Comparison of ENCODE assay signal across 32 cellular contexts in the genomic region with DNA sequence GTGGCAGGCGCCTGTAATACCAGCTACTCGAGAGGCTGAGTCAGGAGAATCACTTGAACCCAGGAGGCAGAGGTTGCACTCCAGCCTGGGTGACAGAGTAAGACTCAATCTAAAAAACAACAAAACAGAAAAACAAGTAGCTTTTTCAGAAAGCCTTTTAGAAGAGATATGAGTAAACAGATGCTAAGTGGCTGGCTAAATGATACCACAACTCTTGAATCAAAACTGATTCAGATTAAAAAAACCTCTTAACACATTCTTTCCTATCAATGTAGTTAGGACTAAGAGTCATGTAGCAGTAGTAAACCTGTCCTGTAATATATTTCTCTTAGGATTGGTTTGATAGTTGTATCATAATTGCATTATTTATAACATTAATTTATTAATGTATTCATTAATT.
"Had no signal": no experiment of that assay in that cellular context is flagged by ENCODE, and none has a peak within 500 bp of the region (broad histone marks: within the 10 kb centered on the region; RNA-seq: fewer than 3 reads in every experiment).

No MANE protein-coding gene starts in this region.

- H3K27me3 Mint-ChIP-seq: activated B cell treated with CpG ODN at 0.5 μM for 24 hours; activated CD4-positive, alpha-beta memory T cell treated with anti-CD3 and anti-CD28 coated beads, Interleukin-2, amount 10 ng/mL, durations not matched to agents 7 days and 5 days; activated CD4-positive, alpha-beta T cell treated with anti-CD3 and anti-CD28 coated beads, Interleukin-2, amount 10 ng/mL, durations not matched to agents 7 days and 5 days; activated naive CD4-positive, alpha-beta T cell treated with anti-CD3 and anti-CD28 coated beads, Interleukin-2, amount 10 ng/mL, durations not matched to agents 7 days and 5 days; activated naive CD8-positive, alpha-beta T cell treated with anti-CD3 and anti-CD28 coated beads, Interleukin-2, amount 10 ng/mL, durations not matched to agents 7 days and 5 days; activated T-cell treated with anti-CD3 and anti-CD28 coated beads, Interleukin-2, amount 50 U/mL, for 24 hours; brain; T-helper 17 cell had no signal

- H3K9me3 ChIP-seq: ascending aorta, breast epithelium, colonic mucosa, esophagus squamous epithelium, gastroesophageal sphincter, heart right ventricle had no signal

- H3K4me1 ChIP-seq: ascending aorta, breast epithelium, colonic mucosa had no signal

- H3K27ac Mint-ChIP-seq: activated B cell treated with CpG ODN at 0.5 μM for 24 hours; activated CD4-positive, alpha-beta memory T cell treated with anti-CD3 and anti-CD28 coated beads, Interleukin-2, amount 10 ng/mL, durations not matched to agents 7 days and 5 days; activated CD4-positive, alpha-beta T cell treated with anti-CD3 and anti-CD28 coated beads, Interleukin-2, amount 10 ng/mL, durations not matched to agents 7 days and 5 days; activated naive CD4-positive, alpha-beta T cell treated with anti-CD3 and anti-CD28 coated beads, Interleukin-2, amount 10 ng/mL, durations not matched to agents 7 days and 5 days; activated naive CD8-positive, alpha-beta T cell treated with anti-CD3 and anti-CD28 coated beads, Interleukin-2, amount 10 ng/mL, durations not matched to agents 7 days and 5 days; activated T-helper 1 cell treated with anti-CD3 and anti-CD28 coated beads, Interleukin-12 subunit alpha, Interleukin-12 subunit beta, Interleukin-2, Interleukin-4 antibody, amounts not matched to agents 30 ng/mL and 10 ng/mL and 1 ng/mL, durations not matched to agents 14 hours and 24 hours and 36 hours; T-helper 17 cell; T-helper 2 cell treated with Interferon-gamma antibody and Interleukin-4, amounts not matched to agents 5 μg/mL and 100 μg/mL, for 36 hours had no signal

- H3K9me3 Mint-ChIP-seq: activated B cell treated with CpG ODN at 0.5 μM for 24 hours; activated CD4-positive, alpha-beta memory T cell treated with anti-CD3 and anti-CD28 coated beads, Interleukin-2, amount 10 ng/mL, durations not matched to agents 7 days and 5 days; activated CD4-positive, alpha-beta T cell treated with anti-CD3 and anti-CD28 coated beads, Interleukin-2, amount 10 ng/mL, durations not matched to agents 7 days and 5 days; activated naive CD4-positive, alpha-beta T cell treated with anti-CD3 and anti-CD28 coated beads, Interleukin-2, amount 10 ng/mL, durations not matched to agents 7 days and 5 days; activated naive CD4-positive, alpha-beta T cell treated with anti-CD3 and anti-CD28 coated beads, Interleukin-2, amount 50 U/mL, for 72 hours; activated naive CD8-positive, alpha-beta T cell treated with anti-CD3 and anti-CD28 coated beads, Interleukin-2, amount 10 ng/mL, durations not matched to agents 7 days and 5 days; activated T-cell treated with anti-CD3 and anti-CD28 coated beads, Interleukin-2, amount 50 U/mL, for 24 hours; activated T-helper 1 cell treated with anti-CD3 and anti-CD28 coated beads, Interleukin-12 subunit alpha, Interleukin-12 subunit beta, Interleukin-2, Interleukin-4 antibody, amounts not matched to agents 30 ng/mL and 10 ng/mL and 1 ng/mL, durations not matched to agents 14 hours and 24 hours and 36 hours; T-helper 2 cell treated with Interferon-gamma antibody and Interleukin-4, amounts not matched to agents 5 μg/mL and 100 μg/mL, for 36 hours had no signal

- H3K36me3 ChIP-seq: breast epithelium, colonic mucosa had no signal

- ATAC-seq: gastroesophageal sphincter, heart right ventricle, T-helper 17 cell had no signal

- H3K4me3 ChIP-seq: ascending aorta, breast epithelium, cardiac muscle cell, colonic mucosa, esophagus squamous epithelium, gastroesophageal sphincter, heart right ventricle had no signal

- H3K27ac ChIP-seq: ascending aorta, breast epithelium, cardiac muscle cell, colonic mucosa, epithelial cell of prostate, esophagus squamous epithelium, gastroesophageal sphincter, heart right ventricle, WERI-Rb-1 had no signal

- H3K27me3 ChIP-seq: ascending aorta, breast epithelium, cardiac muscle cell, colonic mucosa, esophagus squamous epithelium, gastroesophageal sphincter, heart right ventricle had no signal

- H3K36me3 Mint-ChIP-seq: activated naive CD4-positive, alpha-beta T cell treated with anti-CD3 and anti-CD28 coated beads, Interleukin-2, amount 50 U/mL, for 72 hours had no signal

- DNase-seq: activated B cell treated with CpG ODN at 0.5 μM for 24 hours; activated CD4-positive, alpha-beta memory T cell treated with anti-CD3 and anti-CD28 coated beads, Interleukin-2, amount 10 ng/mL, durations not matched to agents 7 days and 5 days; activated CD4-positive, alpha-beta T cell treated with anti-CD3 and anti-CD28 coated beads for 4 hours; activated CD4-positive, alpha-beta T cell treated with anti-CD3 and anti-CD28 coated beads, Interleukin-2, amount 10 ng/mL, durations not matched to agents 7 days and 5 days; activated CD4-positive, alpha-beta T cell treated with anti-CD3 and anti-CD28 coated beads, Interleukin-2, amount 50 U/mL, for 4 hours; activated CD8-positive, alpha-beta memory T cell treated with anti-CD3 and anti-CD28 coated beads, Interleukin-2, amount 50 U/mL, for 48 hours; activated gamma-delta T cell; activated naive CD4-positive, alpha-beta T cell; activated naive CD4-positive, alpha-beta T cell treated with anti-CD3 and anti-CD28 coated beads, Interleukin-2, amount 10 ng/mL, durations not matched to agents 7 days and 5 days; activated naive CD8-positive, alpha-beta T cell treated with anti-CD3 and anti-CD28 coated beads, Interleukin-2, amount 10 ng/mL, durations not matched to agents 7 days and 5 days; activated T-cell treated with anti-CD3 and anti-CD28 coated beads for 4 hours; activated T-cell treated with anti-CD3 and anti-CD28 coated beads, Interleukin-2, amount 50 U/mL, for 24 hours; central memory CD4-positive, alpha-beta T cell; cerebellar nuclear complex; colonic mucosa; effector CD8-positive, alpha-beta T cell; esophagus squamous epithelium; foreskin melanocyte; heart right ventricle; T-helper 1 cell; T-helper 17 cell; T1000; WERI-Rb-1 had no signal

- H3K4me3 Mint-ChIP-seq: activated B cell treated with CpG ODN at 0.5 μM for 24 hours; activated CD4-positive, alpha-beta memory T cell treated with anti-CD3 and anti-CD28 coated beads, Interleukin-2, amount 10 ng/mL, durations not matched to agents 7 days and 5 days; activated CD4-positive, alpha-beta T cell treated with anti-CD3 and anti-CD28 coated beads, Interleukin-2, amount 10 ng/mL, durations not matched to agents 7 days and 5 days; activated naive CD4-positive, alpha-beta T cell treated with anti-CD3 and anti-CD28 coated beads, Interleukin-2, amount 10 ng/mL, durations not matched to agents 7 days and 5 days; activated naive CD8-positive, alpha-beta T cell treated with anti-CD3 and anti-CD28 coated beads, Interleukin-2, amount 10 ng/mL, durations not matched to agents 7 days and 5 days; activated T-cell treated with anti-CD3 and anti-CD28 coated beads, Interleukin-2, amount 50 U/mL, for 24 hours; activated T-helper 1 cell treated with anti-CD3 and anti-CD28 coated beads, Interleukin-12 subunit alpha, Interleukin-12 subunit beta, Interleukin-2, Interleukin-4 antibody, amounts not matched to agents 30 ng/mL and 10 ng/mL and 1 ng/mL, durations not matched to agents 14 hours and 24 hours and 36 hours; brain; T-helper 17 cell; T-helper 2 cell treated with Interferon-gamma antibody and Interleukin-4, amounts not matched to agents 5 μg/mL and 100 μg/mL, for 36 hours had no signal
